1 cellular context compared by ENCODE assay signal in the genomic region with DNA sequence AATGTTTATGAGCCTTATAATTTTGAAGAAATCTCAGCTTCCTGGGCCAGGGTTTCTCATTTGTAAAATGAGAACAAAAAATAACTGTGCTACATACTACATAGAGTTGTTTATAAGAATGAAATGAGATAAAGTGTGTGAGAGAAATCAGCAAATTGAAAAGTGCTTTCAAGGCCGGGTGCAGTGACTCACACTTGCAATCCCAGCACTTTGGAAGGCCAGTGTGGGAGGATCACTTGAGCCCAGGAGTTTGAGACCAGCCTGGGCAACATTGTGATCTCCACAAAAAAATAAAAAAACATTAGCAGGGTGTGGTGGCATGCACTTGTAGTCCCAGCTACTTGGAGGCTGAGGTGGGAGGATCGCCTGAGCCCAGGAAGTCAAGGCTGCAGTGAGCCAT.
TF ChIP-seq lines count a peak whose summit lies in the region.

No MANE protein-coding gene starts in this region.

TF ChIP-seq in HEK293, 187 proteins besides CTCF, POLR2A, EP300 and RAD21 (continued from another document):
- TF ChIP-seq, protein P1, sequence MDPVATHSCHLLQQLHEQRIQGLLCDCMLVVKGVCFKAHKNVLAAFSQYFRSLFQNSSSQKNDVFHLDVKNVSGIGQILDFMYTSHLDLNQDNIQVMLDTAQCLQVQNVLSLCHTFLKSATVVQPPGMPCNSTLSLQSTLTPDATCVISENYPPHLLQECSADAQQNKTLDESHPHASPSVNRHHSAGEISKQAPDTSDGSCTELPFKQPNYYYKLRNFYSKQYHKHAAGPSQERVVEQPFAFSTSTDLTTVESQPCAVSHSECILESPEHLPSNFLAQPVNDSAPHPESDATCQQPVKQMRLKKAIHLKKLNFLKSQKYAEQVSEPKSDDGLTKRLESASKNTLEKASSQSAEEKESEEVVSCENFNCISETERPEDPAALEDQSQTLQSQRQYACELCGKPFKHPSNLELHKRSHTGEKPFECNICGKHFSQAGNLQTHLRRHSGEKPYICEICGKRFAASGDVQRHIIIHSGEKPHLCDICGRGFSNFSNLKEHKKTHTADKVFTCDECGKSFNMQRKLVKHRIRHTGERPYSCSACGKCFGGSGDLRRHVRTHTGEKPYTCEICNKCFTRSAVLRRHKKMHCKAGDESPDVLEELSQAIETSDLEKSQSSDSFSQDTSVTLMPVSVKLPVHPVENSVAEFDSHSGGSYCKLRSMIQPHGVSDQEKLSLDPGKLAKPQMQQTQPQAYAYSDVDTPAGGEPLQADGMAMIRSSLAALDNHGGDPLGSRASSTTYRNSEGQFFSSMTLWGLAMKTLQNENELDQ (tag by site-specific recombination; IDR thresholded peaks at IDR 0.05; ENCODE audit: low read depth), result no peak
- no peak for TF ChIP-seq ZFP3 (tag by site-specific recombination; IDR thresholded peaks at IDR 0.05; ENCODE audit: low read depth)
- no peak for TF ChIP-seq ZFP37 (tag by site-specific recombination; IDR thresholded peaks at IDR 0.05)
- TF ChIP-seq ZBTB1 (tag by site-specific recombination; IDR thresholded peaks at IDR 0.05), result no peak
- TF ChIP-seq TRIM28 (IDR thresholded peaks at IDR 0.05; ENCODE audit: borderline replicate concordance, low read length), result no peak
- no peak for TF ChIP-seq ZNF132 (tag by site-specific recombination; IDR thresholded peaks at IDR 0.05; ENCODE audit: borderline replicate concordance)
